ENCODE assay signal across 19 cellular contexts in genomic region chr7:107644704-107645083, GRCh38. TPM values are rescaled to one million over a fixed set of nuclear protein-coding genes. Genes with fewer than 3 reads are reported as not detected.
A peak's percentile ranks its signal among the peaks of the same experiment; 100 is the strongest.
DNase-seq lines count a peak whose midpoint lies in the region; ATAC-seq and TF ChIP-seq lines count a peak whose summit lies in the region.
"Had no signal": no experiment of that assay in that cellular context is flagged by ENCODE, and none has a peak within 500 bp of the region (broad histone marks: within the 10 kb centered on the region; RNA-seq: fewer than 3 reads in every experiment).

No MANE protein-coding gene starts in this region.

- H3K4me1 ChIP-seq in osteoblast (ENCODE audit: insufficient read depth, low read length): peaks cover 19% of the 10 kb centered on the region
- H3K4me1 ChIP-seq: BE2C had no signal

- H3K4me3 Mint-ChIP-seq in brain: peak overlapping the region in 1 of 5 experiments; percentile 19
- H3K4me3 Mint-ChIP-seq: CD4-positive, CD25-positive, alpha-beta regulatory T cell; GM23338 had no signal

- H3K36me3 ChIP-seq in osteoblast (ENCODE audit: insufficient read depth, low read length): no peaks in the 10 kb centered on the region
- H3K36me3 ChIP-seq: BE2C had no signal

- H3K27me3 ChIP-seq in osteoblast (ENCODE audit: insufficient read depth, low read length): no peaks in the 10 kb centered on the region
- H3K27me3 ChIP-seq: BE2C had no signal

- H3K79me2 ChIP-seq in osteoblast (ENCODE audit: insufficient read depth, low read length): no peaks in the 10 kb centered on the region

- H3K9me3 ChIP-seq in osteoblast (ENCODE audit: low read depth, low read length): no peaks in the 10 kb centered on the region
- H3K9me3 ChIP-seq: BE2C had no signal

- peaks cover 7 to 23% (median 10%) of the 10 kb centered on the region in 5 experiments for H3K9me3 Mint-ChIP-seq in brain

- no peak overlapping the region for H2AFZ ChIP-seq in osteoblast (ENCODE audit: low read length)
- H2AFZ ChIP-seq: GM23338 had no signal

- H3K27ac ChIP-seq in osteoblast (ENCODE audit: low read depth, low read length): no peak overlapping the region
- H3K27ac ChIP-seq: SK-N-MC had no signal

- H3K27ac Mint-ChIP-seq in brain: peak overlapping the region in 3 of 5 experiments; percentile 33 to 95 (median 57)
- H3K27ac Mint-ChIP-seq: CD4-positive, CD25-positive, alpha-beta regulatory T cell; GM23338 had no signal

- H4K20me1 ChIP-seq in osteoblast (ENCODE audit: insufficient read depth, low read length): no peaks in the 10 kb centered on the region

- H3K4me3 ChIP-seq in fibroblast of the aortic adventitia (ENCODE audit: low read depth, low read length): no peak overlapping the region
- no peak overlapping the region for H3K4me3 ChIP-seq in osteoblast (ENCODE audit: insufficient read depth, low read length)
- H3K4me3 ChIP-seq: GM23338, SK-N-MC had no signal

- TF ChIP-seq CTCF in brain (conservative IDR thresholded peaks at IDR 0.05) (no peak), fibroblast of the aortic adventitia (IDR thresholded peaks at IDR 0.05; ENCODE audit: insufficient read depth, low read length) (no peak), osteoblast (IDR thresholded peaks at IDR 0.05; ENCODE audit: extremely low read depth, low read depth, low read length) (no peak)

- DNase-seq in GM03348 (ENCODE audit: low spot score) (peak; percentile 8), fibroblast of the aortic adventitia (ENCODE audit: low read depth) (peak; percentile 86), osteoblast (ENCODE audit: insufficient read length, low spot score, missing footprints) (no peak), NCI-H1105 treated with DMSO at 0.1 percent for 48 hours (lab: John Stamatoyannopoulos, UW) (no peak), NCI-H187 treated with DMSO at 0.1 percent for 48 hours (lab: John Stamatoyannopoulos, UW) (no peak)
- DNase-seq: BE2C; CD4-positive, CD25-positive, alpha-beta regulatory T cell; COR-L47; MM.1S; NCI-H1092 treated with DMSO at 0.1 percent for 48 hours; NCI-H187; NCI-H2227 treated with DMSO at 0.1 percent for 48 hours; NCI-H524 treated with DMSO at 0.1 percent for 48 hours; SHP77 had no signal

- ATAC-seq in GM19463 (IDR thresholded peaks at IDR 0.05; ENCODE audit: unreplicated experiment) (no peak), HG03108 (IDR thresholded peaks at IDR 0.05; ENCODE audit: unreplicated experiment) (no peak)
- ATAC-seq: GM23338 had no signal

- H3K36me3 Mint-ChIP-seq in brain: no peaks in the 10 kb centered on the region
- H3K36me3 Mint-ChIP-seq: CD4-positive, CD25-positive, alpha-beta regulatory T cell had no signal

- H3K4me2 ChIP-seq in osteoblast (ENCODE audit: insufficient read depth, low read length): peak overlapping the region; percentile 11
- H3K4me2 ChIP-seq: GM23338 had no signal

- H3K27me3 Mint-ChIP-seq in brain: peaks cover 10% of the 10 kb centered on the region

- H3K4me1 Mint-ChIP-seq in brain: no peaks in the 10 kb centered on the region
- H3K4me1 Mint-ChIP-seq: GM23338 had no signal

RNA-seq across cellular contexts. Expression of gene SLC26A4, which starts 15.9 kb away (rescaled TPM):
- not detected for polyA plus RNA-seq in brain (ENCODE audit: insufficient read depth, low read depth, low replicate concordance)
- 0.65 and 1.8 TPM in 2 replicates for total RNA-seq in fibroblast of the aortic adventitia (ENCODE audit: low replicate concordance)
- 0.36 and 0.59 TPM in 2 replicates for total RNA-seq in osteoblast
- polyA plus RNA-seq: GM23338 had no signal

Comparison
In these comparisons a context has a peak if more than half of its experiments do, and no peak if none do; other contexts are left out.
1. DNase-seq: peak in GM03348 (single experiment) and fibroblast of the aortic adventitia (single experiment); none in osteoblast (single experiment), NCI-H1105 treated with DMSO at 0.1 percent for 48 hours (single experiment) and NCI-H187 treated with DMSO at 0.1 percent for 48 hours (single experiment).